In the genomic region with DNA sequence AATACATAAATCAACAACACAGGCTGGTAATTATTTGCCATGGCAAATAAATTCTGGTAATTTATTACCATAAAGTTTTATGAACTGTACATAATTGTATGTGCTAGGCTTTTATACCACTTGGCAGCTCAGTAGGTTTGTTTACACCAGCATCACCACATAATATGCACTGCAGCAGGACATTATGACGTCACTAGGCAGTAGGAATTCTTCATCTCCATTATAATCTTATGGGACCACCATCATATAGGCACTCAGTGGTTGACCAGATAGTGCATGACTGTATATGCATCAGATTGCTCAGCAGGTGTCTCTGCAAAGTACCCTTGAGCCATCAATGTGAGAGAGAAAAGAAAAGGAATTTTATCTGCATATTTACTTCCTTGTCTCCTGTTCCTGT, we compare ENCODE assay signal across 16 cellular contexts.
"Had no signal": no experiment of that assay in that cellular context is flagged by ENCODE, and none has a peak within 500 bp of the region (broad histone marks: within the 10 kb centered on the region; RNA-seq: fewer than 3 reads in every experiment).

No MANE protein-coding gene starts in this region.

- H3K27me3 ChIP-seq: foreskin keratinocyte, neutrophil, ovary, tibial artery had no signal

- DNase-seq: activated gamma-delta T cell treated with Interleukin-2 at 50 U/mL for 16 hours; activated T-cell treated with anti-CD3 and anti-CD28 coated beads, Interleukin-2, amount 50 U/mL, for 1 hour; anterior cingulate cortex; caudate nucleus; effector CD4-positive, alpha-beta T cell; foreskin keratinocyte; left colon; ovary; psoas muscle; right cardiac atrium; stimulated activated CD4-positive, alpha-beta T cell treated with anti-CD3 and anti-CD28 coated beads, Interleukin-12 subunit alpha, Interleukin-12 subunit beta, amount 100 ng/mL, for 4 hours; stimulated activated naive CD8-positive, alpha-beta T cell treated with anti-CD3 and anti-CD28 coated beads, Interleukin-15, amount 100 ng/mL, for 72 hours; tibial artery had no signal

- H3K4me1 ChIP-seq: foreskin keratinocyte, psoas muscle, tibial artery had no signal

- H3K9me3 ChIP-seq: neutrophil, ovary, psoas muscle, tibial artery had no signal

- ATAC-seq: foreskin keratinocyte; left colon; natural killer cell treated with Interleukin-12 subunit alpha and Interleukin-12 subunit beta and Interleukin-15 and Interleukin-18, amount 100 ng/mL, for 72 hours; psoas muscle; right cardiac atrium; stimulated activated effector memory CD8-positive, alpha-beta T cell treated with anti-CD3 and anti-CD28 coated beads, Interleukin-12 subunit alpha, Interleukin-12 subunit beta, amount 100 ng/mL, for 72 hours; stimulated activated naive CD8-positive, alpha-beta T cell treated with anti-CD3 and anti-CD28 coated beads, Interleukin-15, amount 100 ng/mL, for 72 hours had no signal

- H3K4me3 ChIP-seq: ovary, psoas muscle, tibial artery had no signal

- H3K36me3 ChIP-seq: neutrophil, ovary, tibial artery had no signal

- H3K27ac ChIP-seq: foreskin keratinocyte, neutrophil, ovary, psoas muscle, tibial artery had no signal
